8 cellular contexts compared by ENCODE assay signal in the genomic region with DNA sequence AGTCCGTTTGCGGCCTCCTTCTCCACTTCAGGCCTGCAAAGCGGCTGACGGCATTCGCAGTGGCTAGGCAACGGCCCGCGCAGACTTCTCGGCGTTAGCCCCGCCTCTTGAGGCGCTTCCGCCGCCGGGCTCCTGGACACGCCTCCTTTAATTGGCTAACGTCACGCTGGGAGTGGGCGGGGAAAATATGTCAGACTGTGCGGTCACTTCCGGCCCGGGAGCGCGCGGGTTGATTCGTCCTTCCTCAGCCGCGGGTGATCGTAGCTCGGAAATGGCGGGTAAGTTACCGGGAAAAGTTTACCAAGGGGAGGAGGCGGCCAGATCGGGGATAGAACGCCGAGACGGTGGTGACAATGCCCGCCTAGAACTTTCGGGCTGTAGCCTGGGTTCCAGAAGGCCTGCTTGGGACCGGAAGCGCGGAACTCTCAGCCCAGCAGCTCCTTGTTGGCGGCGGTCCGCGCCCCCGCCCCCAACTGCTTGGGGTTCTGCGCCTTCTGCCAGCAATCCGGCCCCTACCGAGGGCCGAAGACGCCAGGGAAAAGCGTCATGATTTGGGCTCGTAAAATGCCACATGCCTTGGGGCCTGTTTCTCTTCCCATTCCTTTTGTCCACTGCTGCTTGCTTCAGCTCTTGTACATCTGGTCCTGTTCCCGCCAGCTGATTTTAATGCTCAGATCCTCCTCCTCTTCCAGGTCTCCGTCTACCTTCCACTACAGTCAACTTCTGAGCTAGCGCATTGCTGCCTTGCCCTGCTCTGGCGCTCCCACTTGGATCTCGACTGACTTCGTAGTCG. TPM values are rescaled to one million over a fixed set of nuclear protein-coding genes. Genes with fewer than 3 reads are reported as not detected.
DNase-seq lines count a peak whose midpoint lies in the region; ATAC-seq lines count a peak whose summit lies in the region.

A gene with protein sequence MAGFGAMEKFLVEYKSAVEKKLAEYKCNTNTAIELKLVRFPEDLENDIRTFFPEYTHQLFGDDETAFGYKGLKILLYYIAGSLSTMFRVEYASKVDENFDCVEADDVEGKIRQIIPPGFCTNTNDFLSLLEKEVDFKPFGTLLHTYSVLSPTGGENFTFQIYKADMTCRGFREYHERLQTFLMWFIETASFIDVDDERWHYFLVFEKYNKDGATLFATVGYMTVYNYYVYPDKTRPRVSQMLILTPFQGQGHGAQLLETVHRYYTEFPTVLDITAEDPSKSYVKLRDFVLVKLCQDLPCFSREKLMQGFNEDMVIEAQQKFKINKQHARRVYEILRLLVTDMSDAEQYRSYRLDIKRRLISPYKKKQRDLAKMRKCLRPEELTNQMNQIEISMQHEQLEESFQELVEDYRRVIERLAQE (plus strand): TSS at position 232 of the 793 bp plus-strand sequence. CDS start 40 bp downstream, at position 272.

- peaks cover 24% of the 10 kb centered on the region for H3K36me3 Mint-ChIP-seq in effector memory CD8-positive, alpha-beta T cell (ENCODE audit: insufficient read depth)

- peak; percentile 89 for ATAC-seq in GM21360 (IDR thresholded peaks at IDR 0.05; ENCODE audit: unreplicated experiment)
- peak; percentile 95 for ATAC-seq in effector memory CD8-positive, alpha-beta T cell (replicated peaks)

- H3K27me3 Mint-ChIP-seq in effector memory CD8-positive, alpha-beta T cell: no peaks in the 10 kb centered on the region

- DNase-seq in COLO668 (lab: John Stamatoyannopoulos, UW; ENCODE audit: unreplicated experiment) (peak; percentile 98), HT1080 (ENCODE audit: low read depth) (peak; percentile 96), NOMO-1 treated with DMSO at 0.1 percent for 48 hours (lab: John Stamatoyannopoulos, UW; ENCODE audit: unreplicated experiment) (peak; percentile 95), medulla oblongata (ENCODE audit: extremely low spot score) (peak; percentile 99)
- peak; percentile 95 to 98 for DNase-seq in activated CD8-positive, alpha-beta memory T cell treated with anti-CD3 and anti-CD28 coated beads for 4 hours (ENCODE audit: low read depth in 2 of 2)
- DNase-seq in effector memory CD8-positive, alpha-beta T cell: peak; percentile 97 to 99 (median 97)
- peak; percentile 97 for DNase-seq in stimulated activated CD8-positive, alpha-beta memory T cell treated with anti-CD3 and anti-CD28 coated beads, Interleukin-12 subunit alpha, Interleukin-12 subunit beta, amount 100 ng/mL, for 1 hour (ENCODE audit: low read depth)

- peaks cover 15 to 31% of the 10 kb centered on the region in 2 donors for H3K4me1 Mint-ChIP-seq in effector memory CD8-positive, alpha-beta T cell (ENCODE audit: low read depth in 2 of 2)

- H3K9me3 Mint-ChIP-seq in effector memory CD8-positive, alpha-beta T cell: no peaks in the 10 kb centered on the region

- H3K27ac Mint-ChIP-seq in effector memory CD8-positive, alpha-beta T cell: peak within 1 kb of the TSS; percentile 97

- H3K4me3 Mint-ChIP-seq in effector memory CD8-positive, alpha-beta T cell: peak within 1 kb of the TSS; percentile 92 to 96

RNA-seq across cellular contexts. Expression of the gene that starts here (rescaled TPM):
- 76.0 and 85.5 TPM in 2 replicates for total RNA-seq in HT1080 (2014; rRNA removed; shearing (Covaris generic))
- polyA plus RNA-seq in HT1080 (2015; cell fraction: cytosol; rRNA removed): 85.4 and 87.9 TPM in 2 replicates
- 95.7 and 120 TPM in 2 replicates for polyA plus RNA-seq in HT1080 (2015; cell fraction: nucleus; rRNA removed)

Comparison
In these comparisons a context has a peak if more than half of its experiments do, and no peak if none do; other contexts are left out.
1. Peak in every context shown above with its lines: DNase-seq and ATAC-seq.